Comparison of ENCODE assay signal across 12 cellular contexts in the genomic region with DNA sequence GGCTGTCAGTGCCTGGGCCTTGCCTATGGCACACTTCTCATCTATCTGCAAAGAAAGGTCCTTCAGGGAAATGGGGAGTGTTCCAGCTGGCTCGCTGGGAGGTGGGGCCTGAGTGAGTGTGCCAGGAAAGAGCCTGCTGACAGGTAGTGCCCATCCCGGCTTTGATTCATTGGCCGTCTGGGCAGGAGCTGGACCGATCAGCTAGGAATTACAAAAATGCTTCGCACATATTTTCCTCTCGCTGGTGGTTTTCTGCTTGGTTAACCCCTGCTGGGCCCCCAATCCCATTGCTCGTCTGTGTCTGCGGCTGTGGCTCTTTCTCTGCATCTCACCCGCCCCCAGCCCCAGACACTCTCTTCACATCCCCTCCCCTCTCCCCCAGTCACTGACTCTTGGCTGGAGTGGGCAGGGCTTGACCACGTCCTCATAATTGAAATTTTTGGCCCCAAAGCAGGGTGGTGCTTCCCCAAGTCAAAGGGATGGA. TPM values are rescaled to one million over a fixed set of nuclear protein-coding genes. Genes with fewer than 3 reads are reported as not detected.
DNase-seq lines count a peak whose midpoint lies in the region; ATAC-seq, FAIRE-seq and TF ChIP-seq lines count a peak whose summit lies in the region.
"Had no signal": no experiment of that assay in that cellular context is flagged by ENCODE, and none has a peak within 500 bp of the region (broad histone marks: within the 10 kb centered on the region; RNA-seq: fewer than 3 reads in every experiment).

No MANE protein-coding gene starts in this region.

- ATAC-seq in GM18873 (IDR thresholded peaks at IDR 0.05; ENCODE audit: low FRiP score, unreplicated experiment) = no peak
- ATAC-seq: stimulated activated memory B cell treated with anti-CD40 and anti-IgM and Interleukin-4, amounts not matched to agents 10 μg/mL and 1 μg/mL and 100 μg/mL, for 72 hours had no signal

- TF ChIP-seq CTCF in HFFc6 (IDR thresholded peaks at IDR 0.05) (no peak), kidney epithelial cell (IDR thresholded peaks at IDR 0.05; ENCODE audit: insufficient read depth, low read length, poor library complexity, severe bottlenecking) (no peak), nephron progenitor cell (IDR thresholded peaks at IDR 0.05) (no peak)

- DNase-seq in HFFc6 (peak; percentile 44), amniotic epithelial cell (ENCODE audit: low read depth) (peak; percentile 95), kidney epithelial cell (ENCODE audit: low read depth) (peak; percentile 97), inferior parietal cortex (ENCODE audit: extremely low spot score) (no peak), nephron progenitor cell (no peak)
- DNase-seq in effector CD4-positive, alpha-beta T cell = no peak
- DNase-seq: activated CD4-positive, alpha-beta T cell treated with anti-CD3 and anti-CD28 coated beads, Interleukin-2, amount 10 ng/mL, durations not matched to agents 24 days and 14 days; CD4-positive, CD25-positive, alpha-beta regulatory T cell; HCEC 1CT had no signal

- H3K27me3 ChIP-seq in kidney epithelial cell (ENCODE audit: control insufficient read depth, insufficient read depth, low read length) = no peaks in the 10 kb centered on the region

- H3K36me3 Mint-ChIP-seq in HFFc6 (ENCODE audit: low read depth) (no peaks in the 10 kb centered on the region), nephron progenitor cell (ENCODE audit: low read depth) (no peaks in the 10 kb centered on the region)
- H3K36me3 Mint-ChIP-seq: CD4-positive, CD25-positive, alpha-beta regulatory T cell; stimulated activated memory B cell treated with anti-CD40 and anti-IgM and Interleukin-4, amounts not matched to agents 10 μg/mL and 1 μg/mL and 100 μg/mL, for 72 hours had no signal

- peak overlapping the region; percentile 11; the same call in 1 of the 2 replicates for H3K4me3 Mint-ChIP-seq in HFFc6
- no peak overlapping the region for H3K4me3 Mint-ChIP-seq in nephron progenitor cell
- H3K4me3 Mint-ChIP-seq: activated CD4-positive, alpha-beta T cell treated with anti-CD3 and anti-CD28 coated beads, Interleukin-2, amount 10 ng/mL, durations not matched to agents 24 days and 14 days; CD4-positive, CD25-positive, alpha-beta regulatory T cell; stimulated activated memory B cell treated with anti-CD40 and anti-IgM and Interleukin-4, amounts not matched to agents 10 μg/mL and 1 μg/mL and 100 μg/mL, for 72 hours had no signal

- H3K4me3 ChIP-seq in kidney epithelial cell (ENCODE audit: low read depth, low read length) = no peak overlapping the region

- H3K27me3 Mint-ChIP-seq in HFFc6 (ENCODE audit: insufficient read depth) (peaks cover 9% of the 10 kb centered on the region), nephron progenitor cell (ENCODE audit: low read depth, poor library complexity) (peaks cover 15% of the 10 kb centered on the region)
- H3K27me3 Mint-ChIP-seq: activated CD4-positive, alpha-beta T cell treated with anti-CD3 and anti-CD28 coated beads, Interleukin-2, amount 10 ng/mL, durations not matched to agents 24 days and 14 days; CD4-positive, CD25-positive, alpha-beta regulatory T cell had no signal

- H3K4me1 Mint-ChIP-seq in HFFc6 (ENCODE audit: low read depth) (peaks cover 29% of the 10 kb centered on the region), nephron progenitor cell (peaks cover 65% of the 10 kb centered on the region)
- H3K4me1 Mint-ChIP-seq: CD4-positive, CD25-positive, alpha-beta regulatory T cell had no signal

- H3K36me3 ChIP-seq in kidney epithelial cell (ENCODE audit: control insufficient read depth, insufficient read depth, low read length) = no peaks in the 10 kb centered on the region

- peak; percentile 99 for FAIRE-seq in A204.1 (lab: Jason Lieb, UNC)

- H3K27ac Mint-ChIP-seq in HFFc6 = peak overlapping the region; percentile 23
- H3K27ac Mint-ChIP-seq in nephron progenitor cell = no peak overlapping the region
- H3K27ac Mint-ChIP-seq: stimulated activated memory B cell treated with anti-CD40 and anti-IgM and Interleukin-4, amounts not matched to agents 10 μg/mL and 1 μg/mL and 100 μg/mL, for 72 hours had no signal

- H3K9me3 Mint-ChIP-seq in HFFc6 (no peaks in the 10 kb centered on the region), nephron progenitor cell (peaks cover 8% of the 10 kb centered on the region)
- H3K9me3 Mint-ChIP-seq: activated CD4-positive, alpha-beta T cell treated with anti-CD3 and anti-CD28 coated beads, Interleukin-2, amount 10 ng/mL, durations not matched to agents 24 days and 14 days; CD4-positive, CD25-positive, alpha-beta regulatory T cell; stimulated activated memory B cell treated with anti-CD40 and anti-IgM and Interleukin-4, amounts not matched to agents 10 μg/mL and 1 μg/mL and 100 μg/mL, for 72 hours had no signal

RNA-seq across cellular contexts. Expression of a gene that starts 10.8 kb away (rescaled TPM):
- 1 to 10 TPM in 4 of 6 experiments, under 1 TPM in 2; 0.40 to 2.2 (median 1.1) TPM for total RNA-seq in HFFc6 (2021; fragmentation: NEBNext Ultra II Directional; extraction: Animal tissue kit (Norgen Biotek cat#: 25700))
- total RNA-seq in kidney epithelial cell = 108 and 112 TPM in 2 replicates

RNA-seq across cellular contexts. Expression of a gene that starts 30.9 kb away (rescaled TPM):
- total RNA-seq in HFFc6 (2021; fragmentation: NEBNext Ultra II Directional; extraction: Animal tissue kit (Norgen Biotek cat#: 25700)) = not detected
- total RNA-seq in kidney epithelial cell = not detected in 2 replicates

RNA-seq across cellular contexts. Expression of a gene that starts 53.6 kb away (rescaled TPM):
- total RNA-seq in HFFc6 (2021; fragmentation: NEBNext Ultra II Directional; extraction: Animal tissue kit (Norgen Biotek cat#: 25700)) = 1 to 10 TPM; 4.5 to 8.1 (median 5.7) TPM
- 10.5 and 18.7 TPM in 2 replicates for total RNA-seq in kidney epithelial cell

Comparison
In these comparisons a context has a peak if more than half of its experiments do, and no peak if none do; other contexts are left out.
1. DNase-seq: peak in HFFc6 (single experiment), amniotic epithelial cell (single experiment) and kidney epithelial cell (single experiment); none in effector CD4-positive, alpha-beta T cell (single experiment), inferior parietal cortex (single experiment) and nephron progenitor cell (single experiment).
2. RNA of a gene that starts 10.8 kb away (total RNA-seq): 108 to 112 TPM in kidney epithelial cell; 0.40 to 2.2 TPM in HFFc6; every median in the first group is over 10 times any median in the second.